In the genomic region with DNA sequence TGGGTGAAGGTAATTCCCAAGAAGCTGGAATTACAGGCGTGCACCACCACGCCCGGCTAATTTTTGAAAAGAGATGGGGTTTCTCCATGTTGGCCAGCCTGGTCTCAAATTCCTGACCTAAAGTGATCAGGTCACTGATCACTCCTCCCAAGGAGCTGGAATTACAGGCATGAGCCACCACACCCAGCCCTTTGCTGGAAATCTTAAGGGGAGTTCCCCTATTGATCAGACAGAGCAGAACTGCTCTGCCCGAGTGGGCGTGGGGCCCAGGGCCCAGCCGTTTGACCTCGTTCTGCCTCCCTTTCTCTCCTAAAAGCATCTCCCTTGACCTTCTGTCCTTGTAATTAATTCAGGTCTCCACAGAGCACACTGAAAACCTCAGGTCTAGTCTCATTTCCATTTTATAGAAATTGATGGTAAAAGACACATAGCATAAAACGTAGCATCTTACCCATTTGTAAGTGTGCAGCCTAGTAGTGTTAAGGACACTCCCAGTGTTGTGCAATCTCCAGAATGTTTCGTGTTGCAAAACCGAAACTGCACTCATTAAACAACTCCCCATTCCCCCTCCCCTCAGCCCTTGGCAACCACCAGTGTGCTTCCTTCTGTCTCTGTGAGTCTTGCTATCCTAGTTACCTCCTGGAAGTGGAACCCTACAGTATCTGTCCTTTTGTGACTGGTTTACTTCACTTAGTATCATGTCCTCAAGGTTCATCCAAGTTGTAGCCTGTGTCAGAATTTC, we compare ENCODE assay signal across 8 cellular contexts.
A peak's percentile ranks its signal among the peaks of the same experiment; 100 is the strongest.
DNase-seq lines count a peak whose midpoint lies in the region; ATAC-seq and TF ChIP-seq lines count a peak whose summit lies in the region.

No MANE protein-coding gene starts in this region.

- TF ChIP-seq CTCF in adrenal gland (IDR thresholded peaks at IDR 0.05): no peak
- TF ChIP-seq CTCF in endothelial cell (IDR thresholded peaks at IDR 0.05; ENCODE audit: unreplicated experiment): no peak

- peak; percentile 53 for ATAC-seq in HG02610 (IDR thresholded peaks at IDR 0.05; ENCODE audit: unreplicated experiment)
- no peak for ATAC-seq in HG02763 (IDR thresholded peaks at IDR 0.05; ENCODE audit: unreplicated experiment)

- H3K27me3 Mint-ChIP-seq in endothelial cell (ENCODE audit: unreplicated experiment): peaks cover 10% of the 10 kb centered on the region

- peak overlapping the region in 2 of 5 donors; percentile 27 to 72 for H3K27ac ChIP-seq in adrenal gland

- H3K27me3 ChIP-seq in adrenal gland: no peaks in the 10 kb centered on the region

- no peak overlapping the region for H3K4me3 Mint-ChIP-seq in endothelial cell (ENCODE audit: unreplicated experiment)

- no peaks in the 10 kb centered on the region for H3K36me3 ChIP-seq in adrenal gland (replicated peaks in 1 of 2)

- DNase-seq in COLO668 (lab: John Stamatoyannopoulos, UW; ENCODE audit: unreplicated experiment) (peak; percentile 63), NCI-H510A (lab: John Stamatoyannopoulos, UW) (peak; percentile 68), adrenal gland (peak; percentile 77 to 94 (median 89)), hippocampal formation (lab: John Stamatoyannopoulos, UW) (peak; percentile 30 to 48), endothelial cell (ENCODE audit: low spot score) (no peak)
- peak; percentile 10 for DNase-seq in stimulated activated CD4-positive, alpha-beta T cell treated with anti-CD3 and anti-CD28 coated beads, Interleukin-4, amount 100 ng/mL, for 1 hour

- no peak overlapping the region for H3K27ac Mint-ChIP-seq in endothelial cell (ENCODE audit: unreplicated experiment)

- intact Hi-C loops in adrenal gland (cut with DNase I): loop anchor here in 1 of 2 donors (10.0 kb wide), 2 partner anchors 88 to 132 kb away; a partner anchor contains a TSS

- H3K4me1 Mint-ChIP-seq in endothelial cell (ENCODE audit: unreplicated experiment): peaks cover 46% of the 10 kb centered on the region

- H3K4me3 ChIP-seq in adrenal gland: no peak overlapping the region

- 26 to 32% (median 30%) methylated on average over 10 of the region's 10 CpGs for WGBS in adrenal gland, 4 donors

- TF ChIP-seq POLR2A in adrenal gland (IDR thresholded peaks at IDR 0.05): no peak

- H3K9me3 Mint-ChIP-seq in endothelial cell (ENCODE audit: unreplicated experiment): no peaks in the 10 kb centered on the region

- peaks cover 6% of the 10 kb centered on the region for H3K36me3 Mint-ChIP-seq in endothelial cell (ENCODE audit: low read depth, unreplicated experiment)

- H3K9me3 ChIP-seq in adrenal gland (replicated peaks in 1 of 3): no peaks in the 10 kb centered on the region

- H3K4me1 ChIP-seq in adrenal gland (replicated peaks in 1 of 2): peaks cover 12 to 52% of the 10 kb centered on the region in 2 donors
